In genomic region chr1:241352401-241352800, GRCh38 we compare ENCODE assay signal across 28 cellular contexts. TPM values are rescaled to one million over a fixed set of nuclear protein-coding genes. Genes with fewer than 3 reads are reported as not detected.
"Had no signal": no experiment of that assay in that cellular context is flagged by ENCODE, and none has a peak within 500 bp of the region (broad histone marks: within the 10 kb centered on the region; RNA-seq: fewer than 3 reads in every experiment).

No MANE protein-coding gene starts in this region.

- DNase-seq: activated CD4-positive, alpha-beta T cell treated with anti-CD3 and anti-CD28 coated beads, Interleukin-2, amount 10 ng/mL, durations not matched to agents 24 days and 14 days; activated CD4-positive, alpha-beta T cell treated with anti-CD3 and anti-CD28 coated beads, Interleukin-2, amount 50 U/mL, for 4 hours; activated CD8-positive, alpha-beta T cell treated with anti-CD3 and anti-CD28 coated beads for 36 hours; activated gamma-delta T cell; activated naive CD4-positive, alpha-beta T cell treated with Interleukin-2 at 50 U/mL for 16 hours; activated naive CD8-positive, alpha-beta T cell treated with anti-CD3 and anti-CD28 coated beads, Interleukin-2, amount 10 ng/mL, durations not matched to agents 7 days and 5 days; activated T-cell treated with anti-CD3 and anti-CD28 coated beads, Interleukin-2, amount 50 U/mL, for 1 hour; activated T-cell treated with anti-CD3 and anti-CD28 coated beads, Interleukin-2, amount 50 U/mL, for 72 hours; amygdala; cerebellar nuclear complex; cortex of kidney; NCI-H1436 treated with DMSO at 0.1 percent for 48 hours; NCI-H1694 treated with DMSO at 0.1 percent for 48 hours; NCI-H2081; NCI-H2171; NCI-H226; NCI-H510A; NCI-H526; NCI-H748 treated with DMSO at 0.1 percent for 48 hours; NK-92 treated with Interleukin-12 subunit alpha and Interleukin-12 subunit beta, amount 100 ng/mL, for 24 hours; PC-3; Peyer's patch; RPMI8226; SHP77 treated with DMSO at 0.1 percent for 48 hours; SK-N-SH had no signal

- H3K4me3 ChIP-seq: ascending aorta, K562, Peyer's patch, SJSA1 had no signal

- H3K4me1 ChIP-seq: ascending aorta had no signal

- H3K4me2 ChIP-seq: SK-N-SH had no signal

- H3K27me3 ChIP-seq: ascending aorta, Peyer's patch had no signal

- H3K36me3 ChIP-seq: ascending aorta, Peyer's patch, SJSA1 had no signal

- H3K27ac ChIP-seq: ascending aorta, Peyer's patch, SJSA1 had no signal

- H3K9ac ChIP-seq: SK-N-SH had no signal

RNA-seq across cellular contexts. Expression of gene RGS7, which starts 4.6 kb away (rescaled TPM):
- polyA plus RNA-seq: K562 had no signal
